In genomic region chr12:31584782-31585181, GRCh38 we compare ENCODE assay signal across 18 cellular contexts. TPM values are rescaled to one million over a fixed set of nuclear protein-coding genes. Genes with fewer than 3 reads are reported as not detected.
DNase-seq lines count a peak whose midpoint lies in the region; ATAC-seq and TF ChIP-seq lines count a peak whose summit lies in the region.
"Had no signal": no experiment of that assay in that cellular context is flagged by ENCODE, and none has a peak within 500 bp of the region (broad histone marks: within the 10 kb centered on the region; RNA-seq: fewer than 3 reads in every experiment).

No MANE protein-coding gene starts in this region.

- H3K9ac ChIP-seq in trophoblast cell (ENCODE audit: low read length): no peak overlapping the region

- H4K8ac ChIP-seq in trophoblast cell (ENCODE audit: low read depth, low read length): no peak overlapping the region

- H3K27me3 Mint-ChIP-seq in chondrocyte (ENCODE audit: low read depth): no peaks in the 10 kb centered on the region

- no peak overlapping the region for H2AK5ac ChIP-seq in trophoblast cell (ENCODE audit: low read length)

- peaks cover 52% of the 10 kb centered on the region for H3K4me1 Mint-ChIP-seq in chondrocyte (ENCODE audit: low read depth)

- no peak overlapping the region for H3K4me2 ChIP-seq in trophoblast cell (ENCODE audit: low read length)

- peaks cover 4% of the 10 kb centered on the region for H3K79me2 ChIP-seq in trophoblast cell (ENCODE audit: control insufficient read depth, insufficient read depth, low read length, poor library complexity)

- no peak overlapping the region for H3K14ac ChIP-seq in trophoblast cell (ENCODE audit: low read length)

- peaks cover 4 to 5% of the 10 kb centered on the region in 2 experiments for H3K4me1 ChIP-seq in trophoblast cell (ENCODE audit: control insufficient read depth in 1 of 2, insufficient read depth in 2 of 2, low read length in 2 of 2)
- H3K4me1 ChIP-seq in left lung: no peaks in the 10 kb centered on the region

- peak overlapping the region; percentile 62 for H3K27ac Mint-ChIP-seq in chondrocyte (ENCODE audit: unreplicated experiment)
- H3K27ac Mint-ChIP-seq: activated naive CD8-positive, alpha-beta T cell treated with anti-CD3 and anti-CD28 coated beads, Interleukin-2, amount 10 ng/mL, durations not matched to agents 7 days and 5 days; CD8-positive, alpha-beta T cell had no signal

- no peak overlapping the region for H3K23ac ChIP-seq in trophoblast cell (ENCODE audit: low read length)

- H3K9me3 ChIP-seq in trophoblast cell (ENCODE audit: insufficient read depth, low read depth, low read length) (no peaks in the 10 kb centered on the region), left lung (no peaks in the 10 kb centered on the region)
- H3K9me3 ChIP-seq: body of pancreas, neutrophil had no signal

- H3K4me3 ChIP-seq in trophoblast cell (ENCODE audit: low read depth, low read length) (no peak overlapping the region), left lung (no peak overlapping the region)
- H3K4me3 ChIP-seq: body of pancreas had no signal

- in situ Hi-C loops in ACHN (cut with HindIII; ENCODE audit: low pct_ligation_motif_present, low pct_unique_long_range_greater_than_20kb, low sequenced_read_pairs): no loop called here

- H2BK120ac ChIP-seq in trophoblast cell (ENCODE audit: insufficient read depth, low read length, poor library complexity): no peak overlapping the region

- peak overlapping the region; percentile 31 for H3K4ac ChIP-seq in trophoblast cell (ENCODE audit: low read depth, low read length)

- DNase-seq in ACHN (peak; percentile 22), NCI-H446 (lab: John Stamatoyannopoulos, UW) (peak; percentile 21 to 75), chondrocyte (ENCODE audit: low spot score) (no peak), trophoblast cell (no peak), left lung (no peak), pons (ENCODE audit: low spot score) (no peak)
- DNase-seq: activated CD4-positive, alpha-beta T cell treated with anti-CD3 and anti-CD28 coated beads, Interleukin-2, amount 50 U/mL, for 1 hour; activated naive CD8-positive, alpha-beta T cell treated with anti-CD3 and anti-CD28 coated beads, Interleukin-2, amount 10 ng/mL, durations not matched to agents 7 days and 5 days; body of pancreas; CD8-positive, alpha-beta T cell; cortex of kidney; DMS53; head of caudate nucleus; NCI-H1092 treated with DMSO at 0.1 percent for 48 hours; NCI-H524 treated with DMSO at 0.1 percent for 48 hours; SHP77 treated with DMSO at 0.1 percent for 48 hours had no signal

- no peak overlapping the region for H3K4me3 Mint-ChIP-seq in chondrocyte (ENCODE audit: unreplicated experiment)
- H3K4me3 Mint-ChIP-seq: activated naive CD8-positive, alpha-beta T cell treated with anti-CD3 and anti-CD28 coated beads, Interleukin-2, amount 10 ng/mL, durations not matched to agents 7 days and 5 days; CD8-positive, alpha-beta T cell had no signal

- no peaks in the 10 kb centered on the region for H3K27me3 ChIP-seq in trophoblast cell (ENCODE audit: insufficient read depth, low read length)
- H3K27me3 ChIP-seq in left lung: peaks cover 0 to 3% of the 10 kb centered on the region in 2 donors
- H3K27me3 ChIP-seq: body of pancreas had no signal

- H3K79me1 ChIP-seq in trophoblast cell (ENCODE audit: low read length): peaks cover 1% of the 10 kb centered on the region

- H3K9me3 Mint-ChIP-seq in chondrocyte (ENCODE audit: low read depth): no peaks in the 10 kb centered on the region

- intact Hi-C loops in left lung (cut with DNase I): no loop called here

- H2BK12ac ChIP-seq in trophoblast cell (ENCODE audit: low read length): peak overlapping the region; percentile 24

- no peak overlapping the region for H4K91ac ChIP-seq in trophoblast cell (ENCODE audit: low read depth, low read length)

- no peak overlapping the region for H4K12ac ChIP-seq in trophoblast cell (ENCODE audit: low read depth, low read length)

- WGBS in trophoblast cell (ENCODE audit: extremely low coverage, insufficient coverage, insufficient read length): no CpG with 5 or more reads among the region's 6 CpGs

- peak overlapping the region; percentile 27 for H2BK5ac ChIP-seq in trophoblast cell (ENCODE audit: low read depth, low read length, poor library complexity)

- ATAC-seq in left lung: no peak
- no peak for ATAC-seq in HG02610 (IDR thresholded peaks at IDR 0.05; ENCODE audit: unreplicated experiment)
- ATAC-seq: body of pancreas; CD8-positive, alpha-beta T cell had no signal

- TF ChIP-seq CTCF in chondrocyte (IDR thresholded peaks at IDR 0.05): no peak
- TF ChIP-seq CTCF in left lung (IDR thresholded peaks at IDR 0.05): no peak

- H3K36me3 ChIP-seq in trophoblast cell (ENCODE audit: control insufficient read depth in 1 of 2, insufficient read depth in 2 of 2, low read length in 2 of 2): peaks cover 0 to 2% of the 10 kb centered on the region in 2 experiments
- H3K36me3 ChIP-seq in left lung: no peaks in the 10 kb centered on the region
- H3K36me3 ChIP-seq: neutrophil had no signal

- no peaks in the 10 kb centered on the region for H3K36me3 Mint-ChIP-seq in chondrocyte (ENCODE audit: low read depth)
- H3K36me3 Mint-ChIP-seq: activated naive CD8-positive, alpha-beta T cell treated with anti-CD3 and anti-CD28 coated beads, Interleukin-2, amount 10 ng/mL, durations not matched to agents 7 days and 5 days; CD8-positive, alpha-beta T cell had no signal

- no peak overlapping the region for H3K27ac ChIP-seq in trophoblast cell (ENCODE audit: low read depth, low read length)
- no peak overlapping the region for H3K27ac ChIP-seq in left lung
- H3K27ac ChIP-seq: body of pancreas, neutrophil had no signal

- no peak overlapping the region for H2AFZ ChIP-seq in trophoblast cell (ENCODE audit: insufficient read depth, low read length, poor library complexity)

- H3K18ac ChIP-seq in trophoblast cell (ENCODE audit: low read length): no peak overlapping the region

RNA-seq across cellular contexts. Expression of gene DENND5B, which starts 6.2 kb away (rescaled TPM):
- total RNA-seq in chondrocyte (12.5 to 22.2 TPM (median 14.1 TPM) in 3 replicates), left lung (1 to 10 TPM; 4.4 to 6.0 TPM)
- 10.0 and 10.1 TPM in 2 replicates for polyA plus RNA-seq in trophoblast cell (2013)

Comparison
In these comparisons a context has a peak if more than half of its experiments do, and no peak if none do; other contexts are left out.
1. DNase-seq: peak in ACHN (single experiment) and NCI-H446 (2 of 2); none in chondrocyte (single experiment), trophoblast cell (0 of 2), left lung (0 of 2) and pons (single experiment).